In the genomic region with DNA sequence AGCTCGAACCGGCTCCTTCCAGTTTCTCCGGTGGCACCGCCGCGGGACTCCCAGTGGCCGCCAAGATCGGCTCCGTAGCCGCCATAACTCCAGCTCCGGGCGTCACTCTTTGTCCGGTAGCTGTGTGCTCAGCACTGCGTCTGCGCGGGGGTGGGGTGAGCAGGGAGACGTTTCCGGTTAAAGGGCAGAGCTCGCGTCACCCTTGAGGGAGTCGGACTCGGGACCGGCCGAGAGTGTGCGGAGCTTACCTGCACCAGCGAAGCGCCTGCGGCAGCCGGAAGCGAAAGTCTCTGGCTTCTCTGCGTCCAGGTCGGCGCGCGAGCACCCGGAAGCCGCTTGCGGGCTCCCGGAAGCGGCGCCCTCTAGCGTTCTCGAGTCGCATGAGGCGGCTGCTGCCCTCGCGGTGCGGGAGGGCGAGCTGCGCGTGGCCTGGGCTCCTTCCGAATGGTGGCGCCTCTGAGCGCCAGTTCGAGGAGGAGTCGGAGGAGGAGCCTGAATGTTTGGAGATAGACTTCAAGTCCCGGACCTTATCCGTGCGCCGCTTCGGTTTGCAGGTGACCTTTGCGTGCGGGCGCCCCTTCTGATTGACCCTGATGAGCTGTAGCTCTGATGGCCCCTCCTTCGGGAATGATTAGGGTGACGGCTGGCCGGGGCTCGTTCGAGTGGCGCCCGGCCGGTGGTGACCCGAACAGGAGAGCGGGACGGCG, we compare ENCODE assay signal across 1 cellular context.
TF ChIP-seq lines count a peak whose summit lies in the region.

A gene (minus strand): TSS at position 303 of the 707 bp plus-strand sequence. CDS start 218 bp downstream, at position 85.

TF ChIP-seq in HepG2, 621 proteins besides CTCF, POLR2A, EP300 and RAD21 (continued from another document and continues in another):
- TF ChIP-seq, protein P1, sequence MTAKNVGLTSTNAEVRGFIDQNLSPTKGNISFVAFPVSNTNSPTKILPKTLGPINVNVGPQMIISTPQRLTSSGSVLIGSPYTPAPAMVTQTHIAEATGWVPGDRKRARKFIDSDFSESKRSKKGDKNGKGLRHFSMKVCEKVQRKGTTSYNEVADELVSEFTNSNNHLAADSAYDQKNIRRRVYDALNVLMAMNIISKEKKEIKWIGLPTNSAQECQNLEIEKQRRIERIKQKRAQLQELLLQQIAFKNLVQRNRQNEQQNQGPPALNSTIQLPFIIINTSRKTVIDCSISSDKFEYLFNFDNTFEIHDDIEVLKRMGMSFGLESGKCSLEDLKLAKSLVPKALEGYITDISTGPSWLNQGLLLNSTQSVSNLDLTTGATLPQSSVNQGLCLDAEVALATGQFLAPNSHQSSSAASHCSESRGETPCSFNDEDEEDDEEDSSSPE (CRISPR knock-in tag; IDR thresholded peaks at IDR 0.05), result peak; percentile 96
- TF ChIP-seq HNRNPH1 (optimal IDR thresholded peaks at IDR 0.05; ENCODE audit: low read depth, low read length) (no peak), CCAR2 (optimal IDR thresholded peaks at IDR 0.05; ENCODE audit: low read depth, low read length) (peak; percentile 91), ZKSCAN5 (CRISPR knock-in tag; IDR thresholded peaks at IDR 0.05) (peak; percentile 75; the same call in 1 of the 2 replicates), KDM4B (CRISPR knock-in tag; IDR thresholded peaks at IDR 0.05) (peak; percentile 99), KMT2B (CRISPR knock-in tag; IDR thresholded peaks at IDR 0.05) (peak; percentile 90), KLF9 (CRISPR knock-in tag; IDR thresholded peaks at IDR 0.05; ENCODE audit: low read depth) (no peak; the same call in 1 of the 2 replicates), ZFX (CRISPR knock-in tag; IDR thresholded peaks at IDR 0.05; ENCODE audit: low read depth) (peak; percentile 95), SIN3A (IDR thresholded peaks at IDR 0.05; ENCODE audit: borderline replicate concordance, low read depth, low read length) (peak; percentile 82; the same call in 1 of the 2 replicates), SRY (CRISPR knock-in tag; IDR thresholded peaks at IDR 0.05) (peak; percentile 88), YY1 (IDR thresholded peaks at IDR 0.05; ENCODE audit: insufficient read depth, insufficient replicate concordance, low read depth, low read length) (peak; percentile 95), SP2 (CRISPR knock-in tag; IDR thresholded peaks at IDR 0.05) (peak; percentile 70; the same call in 1 of the 2 replicates), ZNF891 (CRISPR knock-in tag; IDR thresholded peaks at IDR 0.05) (peak; percentile 82), ZNF138 (CRISPR knock-in tag; IDR thresholded peaks at IDR 0.05; ENCODE audit: low read depth) (no peak; the same call in 1 of the 2 replicates), KLF12 (CRISPR knock-in tag; IDR thresholded peaks at IDR 0.05; ENCODE audit: borderline replicate concordance) (no peak; the same call in 1 of the 2 replicates), TOPORS (CRISPR knock-in tag; IDR thresholded peaks at IDR 0.05) (peak; percentile 98), CC2D1A (CRISPR knock-in tag; IDR thresholded peaks at IDR 0.05) (peak; percentile 34; the same call in 1 of the 2 replicates), NFYC (CRISPR knock-in tag; IDR thresholded peaks at IDR 0.05) (peak; percentile 59), ATRX (CRISPR knock-in tag; IDR thresholded peaks at IDR 0.05; ENCODE audit: borderline replicate concordance) (no peak; the same call in 1 of the 2 replicates), BCL6 (CRISPR knock-in tag; IDR thresholded peaks at IDR 0.05) (peak; percentile 71), RFXANK (CRISPR knock-in tag; IDR thresholded peaks at IDR 0.05) (peak; percentile 94), ZNF317 (CRISPR knock-in tag; IDR thresholded peaks at IDR 0.05) (peak; percentile 96)
- TF ChIP-seq, protein P2, sequence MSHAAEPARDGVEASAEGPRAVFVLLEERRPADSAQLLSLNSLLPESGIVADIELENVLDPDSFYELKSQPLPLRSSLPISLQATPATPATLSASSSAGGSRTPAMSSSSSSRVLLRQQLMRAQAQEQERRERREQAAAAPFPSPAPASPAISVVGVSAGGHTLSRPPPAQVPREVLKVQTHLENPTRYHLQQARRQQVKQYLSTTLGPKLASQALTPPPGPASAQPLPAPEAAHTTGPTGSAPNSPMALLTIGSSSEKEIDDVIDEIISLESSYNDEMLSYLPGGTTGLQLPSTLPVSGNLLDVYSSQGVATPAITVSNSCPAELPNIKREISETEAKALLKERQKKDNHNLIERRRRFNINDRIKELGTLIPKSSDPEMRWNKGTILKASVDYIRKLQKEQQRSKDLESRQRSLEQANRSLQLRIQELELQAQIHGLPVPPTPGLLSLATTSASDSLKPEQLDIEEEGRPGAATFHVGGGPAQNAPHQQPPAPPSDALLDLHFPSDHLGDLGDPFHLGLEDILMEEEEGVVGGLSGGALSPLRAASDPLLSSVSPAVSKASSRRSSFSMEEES (CRISPR knock-in tag; IDR thresholded peaks at IDR 0.05), result peak; percentile 93
- TF ChIP-seq, protein P3, sequence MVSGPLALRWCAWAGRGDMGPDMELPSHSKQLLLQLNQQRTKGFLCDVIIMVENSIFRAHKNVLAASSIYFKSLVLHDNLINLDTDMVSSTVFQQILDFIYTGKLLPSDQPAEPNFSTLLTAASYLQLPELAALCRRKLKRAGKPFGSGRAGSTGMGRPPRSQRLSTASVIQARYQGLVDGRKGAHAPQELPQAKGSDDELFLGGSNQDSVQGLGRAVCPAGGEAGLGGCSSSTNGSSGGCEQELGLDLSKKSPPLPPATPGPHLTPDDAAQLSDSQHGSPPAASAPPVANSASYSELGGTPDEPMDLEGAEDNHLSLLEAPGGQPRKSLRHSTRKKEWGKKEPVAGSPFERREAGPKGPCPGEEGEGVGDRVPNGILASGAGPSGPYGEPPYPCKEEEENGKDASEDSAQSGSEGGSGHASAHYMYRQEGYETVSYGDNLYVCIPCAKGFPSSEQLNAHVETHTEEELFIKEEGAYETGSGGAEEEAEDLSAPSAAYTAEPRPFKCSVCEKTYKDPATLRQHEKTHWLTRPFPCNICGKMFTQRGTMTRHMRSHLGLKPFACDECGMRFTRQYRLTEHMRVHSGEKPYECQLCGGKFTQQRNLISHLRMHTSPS (CRISPR knock-in tag; IDR thresholded peaks at IDR 0.05; ENCODE audit: low read depth), result peak; percentile 77; the same call in 1 of the 2 replicates
- TF ChIP-seq, protein P4, sequence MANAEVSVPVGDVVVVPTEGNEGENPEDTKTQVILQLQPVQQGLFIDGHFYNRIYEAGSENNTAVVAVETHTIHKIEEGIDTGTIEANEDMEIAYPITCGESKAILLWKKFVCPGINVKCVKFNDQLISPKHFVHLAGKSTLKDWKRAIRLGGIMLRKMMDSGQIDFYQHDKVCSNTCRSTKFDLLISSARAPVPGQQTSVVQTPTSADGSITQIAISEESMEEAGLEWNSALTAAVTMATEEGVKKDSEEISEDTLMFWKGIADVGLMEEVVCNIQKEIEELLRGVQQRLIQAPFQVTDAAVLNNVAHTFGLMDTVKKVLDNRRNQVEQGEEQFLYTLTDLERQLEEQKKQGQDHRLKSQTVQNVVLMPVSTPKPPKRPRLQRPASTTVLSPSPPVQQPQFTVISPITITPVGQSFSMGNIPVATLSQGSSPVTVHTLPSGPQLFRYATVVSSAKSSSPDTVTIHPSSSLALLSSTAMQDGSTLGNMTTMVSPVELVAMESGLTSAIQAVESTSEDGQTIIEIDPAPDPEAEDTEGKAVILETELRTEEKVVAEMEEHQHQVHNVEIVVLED (CRISPR knock-in tag; IDR thresholded peaks at IDR 0.05; ENCODE audit: borderline replicate concordance), result peak; percentile 94
- TF ChIP-seq, protein P5, sequence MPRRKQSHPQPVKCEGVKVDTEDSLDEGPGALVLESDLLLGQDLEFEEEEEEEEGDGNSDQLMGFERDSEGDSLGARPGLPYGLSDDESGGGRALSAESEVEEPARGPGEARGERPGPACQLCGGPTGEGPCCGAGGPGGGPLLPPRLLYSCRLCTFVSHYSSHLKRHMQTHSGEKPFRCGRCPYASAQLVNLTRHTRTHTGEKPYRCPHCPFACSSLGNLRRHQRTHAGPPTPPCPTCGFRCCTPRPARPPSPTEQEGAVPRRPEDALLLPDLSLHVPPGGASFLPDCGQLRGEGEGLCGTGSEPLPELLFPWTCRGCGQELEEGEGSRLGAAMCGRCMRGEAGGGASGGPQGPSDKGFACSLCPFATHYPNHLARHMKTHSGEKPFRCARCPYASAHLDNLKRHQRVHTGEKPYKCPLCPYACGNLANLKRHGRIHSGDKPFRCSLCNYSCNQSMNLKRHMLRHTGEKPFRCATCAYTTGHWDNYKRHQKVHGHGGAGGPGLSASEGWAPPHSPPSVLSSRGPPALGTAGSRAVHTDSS (CRISPR knock-in tag; conservative IDR thresholded peaks at IDR 0.05), result no peak
- TF ChIP-seq, protein P6, sequence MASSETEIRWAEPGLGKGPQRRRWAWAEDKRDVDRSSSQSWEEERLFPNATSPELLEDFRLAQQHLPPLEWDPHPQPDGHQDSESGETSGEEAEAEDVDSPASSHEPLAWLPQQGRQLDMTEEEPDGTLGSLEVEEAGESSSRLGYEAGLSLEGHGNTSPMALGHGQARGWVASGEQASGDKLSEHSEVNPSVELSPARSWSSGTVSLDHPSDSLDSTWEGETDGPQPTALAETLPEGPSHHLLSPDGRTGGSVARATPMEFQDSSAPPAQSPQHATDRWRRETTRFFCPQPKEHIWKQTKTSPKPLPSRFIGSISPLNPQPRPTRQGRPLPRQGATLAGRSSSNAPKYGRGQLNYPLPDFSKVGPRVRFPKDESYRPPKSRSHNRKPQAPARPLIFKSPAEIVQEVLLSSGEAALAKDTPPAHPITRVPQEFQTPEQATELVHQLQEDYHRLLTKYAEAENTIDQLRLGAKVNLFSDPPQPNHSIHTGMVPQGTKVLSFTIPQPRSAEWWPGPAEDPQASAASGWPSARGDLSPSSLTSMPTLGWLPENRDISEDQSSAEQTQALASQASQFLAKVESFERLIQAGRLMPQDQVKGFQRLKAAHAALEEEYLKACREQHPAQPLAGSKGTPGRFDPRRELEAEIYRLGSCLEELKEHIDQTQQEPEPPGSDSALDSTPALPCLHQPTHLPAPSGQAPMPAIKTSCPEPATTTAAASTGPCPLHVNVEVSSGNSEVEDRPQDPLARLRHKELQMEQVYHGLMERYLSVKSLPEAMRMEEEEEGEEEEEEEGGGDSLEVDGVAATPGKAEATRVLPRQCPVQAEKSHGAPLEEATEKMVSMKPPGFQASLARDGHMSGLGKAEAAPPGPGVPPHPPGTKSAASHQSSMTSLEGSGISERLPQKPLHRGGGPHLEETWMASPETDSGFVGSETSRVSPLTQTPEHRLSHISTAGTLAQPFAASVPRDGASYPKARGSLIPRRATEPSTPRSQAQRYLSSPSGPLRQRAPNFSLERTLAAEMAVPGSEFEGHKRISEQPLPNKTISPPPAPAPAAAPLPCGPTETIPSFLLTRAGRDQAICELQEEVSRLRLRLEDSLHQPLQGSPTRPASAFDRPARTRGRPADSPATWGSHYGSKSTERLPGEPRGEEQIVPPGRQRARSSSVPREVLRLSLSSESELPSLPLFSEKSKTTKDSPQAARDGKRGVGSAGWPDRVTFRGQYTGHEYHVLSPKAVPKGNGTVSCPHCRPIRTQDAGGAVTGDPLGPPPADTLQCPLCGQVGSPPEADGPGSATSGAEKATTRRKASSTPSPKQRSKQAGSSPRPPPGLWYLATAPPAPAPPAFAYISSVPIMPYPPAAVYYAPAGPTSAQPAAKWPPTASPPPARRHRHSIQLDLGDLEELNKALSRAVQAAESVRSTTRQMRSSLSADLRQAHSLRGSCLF (CRISPR knock-in tag; IDR thresholded peaks at IDR 0.05; ENCODE audit: borderline replicate concordance), result no peak; the same call in 1 of the 2 replicates
- TF ChIP-seq, protein P7, sequence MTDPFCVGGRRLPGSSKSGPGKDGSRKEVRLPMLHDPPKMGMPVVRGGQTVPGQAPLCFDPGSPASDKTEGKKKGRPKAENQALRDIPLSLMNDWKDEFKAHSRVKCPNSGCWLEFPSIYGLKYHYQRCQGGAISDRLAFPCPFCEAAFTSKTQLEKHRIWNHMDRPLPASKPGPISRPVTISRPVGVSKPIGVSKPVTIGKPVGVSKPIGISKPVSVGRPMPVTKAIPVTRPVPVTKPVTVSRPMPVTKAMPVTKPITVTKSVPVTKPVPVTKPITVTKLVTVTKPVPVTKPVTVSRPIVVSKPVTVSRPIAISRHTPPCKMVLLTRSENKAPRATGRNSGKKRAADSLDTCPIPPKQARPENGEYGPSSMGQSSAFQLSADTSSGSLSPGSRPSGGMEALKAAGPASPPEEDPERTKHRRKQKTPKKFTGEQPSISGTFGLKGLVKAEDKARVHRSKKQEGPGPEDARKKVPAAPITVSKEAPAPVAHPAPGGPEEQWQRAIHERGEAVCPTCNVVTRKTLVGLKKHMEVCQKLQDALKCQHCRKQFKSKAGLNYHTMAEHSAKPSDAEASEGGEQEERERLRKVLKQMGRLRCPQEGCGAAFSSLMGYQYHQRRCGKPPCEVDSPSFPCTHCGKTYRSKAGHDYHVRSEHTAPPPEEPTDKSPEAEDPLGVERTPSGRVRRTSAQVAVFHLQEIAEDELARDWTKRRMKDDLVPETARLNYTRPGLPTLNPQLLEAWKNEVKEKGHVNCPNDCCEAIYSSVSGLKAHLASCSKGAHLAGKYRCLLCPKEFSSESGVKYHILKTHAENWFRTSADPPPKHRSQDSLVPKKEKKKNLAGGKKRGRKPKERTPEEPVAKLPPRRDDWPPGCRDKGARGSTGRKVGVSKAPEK (CRISPR knock-in tag; IDR thresholded peaks at IDR 0.05; ENCODE audit: borderline replicate concordance), result peak; percentile 96; the same call in 1 of the 2 replicates
- TF ChIP-seq, protein P8, sequence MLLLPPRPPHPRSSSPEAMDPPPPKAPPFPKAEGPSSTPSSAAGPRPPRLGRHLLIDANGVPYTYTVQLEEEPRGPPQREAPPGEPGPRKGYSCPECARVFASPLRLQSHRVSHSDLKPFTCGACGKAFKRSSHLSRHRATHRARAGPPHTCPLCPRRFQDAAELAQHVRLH (CRISPR knock-in tag; IDR thresholded peaks at IDR 0.05; ENCODE audit: borderline replicate concordance, low read depth), result peak; percentile 97
- TF ChIP-seq, protein P9, sequence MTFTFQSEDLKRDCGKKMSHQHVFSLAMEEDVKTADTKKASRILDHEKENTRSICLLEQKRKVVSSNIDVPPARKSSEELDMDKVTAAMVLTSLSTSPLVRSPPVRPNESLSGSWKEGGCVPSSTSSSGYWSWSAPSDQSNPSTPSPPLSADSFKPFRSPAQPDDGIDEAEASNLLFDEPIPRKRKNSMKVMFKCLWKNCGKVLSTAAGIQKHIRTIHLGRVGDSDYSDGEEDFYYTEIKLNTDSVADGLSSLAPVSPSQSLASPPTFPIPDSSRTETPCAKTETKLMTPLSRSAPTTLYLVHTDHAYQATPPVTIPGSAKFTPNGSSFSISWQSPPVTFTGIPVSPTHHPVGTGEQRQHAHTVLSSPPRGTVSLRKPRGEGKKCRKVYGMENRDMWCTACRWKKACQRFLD (CRISPR knock-in tag; IDR thresholded peaks at IDR 0.05; ENCODE audit: borderline replicate concordance), result no peak; the same call in 1 of the 2 replicates
- TF ChIP-seq, protein P10, sequence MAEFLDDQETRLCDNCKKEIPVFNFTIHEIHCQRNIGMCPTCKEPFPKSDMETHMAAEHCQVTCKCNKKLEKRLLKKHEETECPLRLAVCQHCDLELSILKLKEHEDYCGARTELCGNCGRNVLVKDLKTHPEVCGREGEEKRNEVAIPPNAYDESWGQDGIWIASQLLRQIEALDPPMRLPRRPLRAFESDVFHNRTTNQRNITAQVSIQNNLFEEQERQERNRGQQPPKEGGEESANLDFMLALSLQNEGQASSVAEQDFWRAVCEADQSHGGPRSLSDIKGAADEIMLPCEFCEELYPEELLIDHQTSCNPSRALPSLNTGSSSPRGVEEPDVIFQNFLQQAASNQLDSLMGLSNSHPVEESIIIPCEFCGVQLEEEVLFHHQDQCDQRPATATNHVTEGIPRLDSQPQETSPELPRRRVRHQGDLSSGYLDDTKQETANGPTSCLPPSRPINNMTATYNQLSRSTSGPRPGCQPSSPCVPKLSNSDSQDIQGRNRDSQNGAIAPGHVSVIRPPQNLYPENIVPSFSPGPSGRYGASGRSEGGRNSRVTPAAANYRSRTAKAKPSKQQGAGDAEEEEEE (CRISPR knock-in tag; IDR thresholded peaks at IDR 0.05; ENCODE audit: borderline replicate concordance), result peak; percentile 97; the same call in 1 of the 2 replicates
